11 cellular contexts compared by ENCODE assay signal in the genomic region with DNA sequence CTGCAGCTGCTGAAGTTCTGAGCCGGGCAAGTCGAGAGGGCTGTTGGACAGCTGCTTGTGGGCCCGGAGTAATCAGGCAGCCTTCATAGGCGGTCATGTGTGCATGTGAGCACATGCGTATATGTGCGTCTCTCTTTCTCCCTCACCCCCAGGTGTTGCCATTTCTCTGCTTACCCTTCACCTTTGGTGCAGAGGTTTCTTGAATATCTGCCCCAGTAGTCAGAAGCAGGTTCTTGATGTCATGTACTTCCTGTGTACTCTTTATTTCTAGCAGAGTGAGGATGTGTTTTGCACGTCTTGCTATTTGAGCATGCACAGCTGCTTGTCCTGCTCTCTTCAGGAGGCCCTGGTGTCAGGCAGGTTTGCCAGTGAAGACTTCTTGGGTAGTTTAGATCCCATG. TPM values are rescaled to one million over a fixed set of nuclear protein-coding genes. Genes with fewer than 3 reads are reported as not detected.
DNase-seq lines count a peak whose midpoint lies in the region; ATAC-seq and TF ChIP-seq lines count a peak whose summit lies in the region.
"Had no signal": no experiment of that assay in that cellular context is flagged by ENCODE, and none has a peak within 500 bp of the region (broad histone marks: within the 10 kb centered on the region; RNA-seq: fewer than 3 reads in every experiment).

No MANE protein-coding gene starts in this region.

- peak overlapping the region; percentile 58 for H3K27ac ChIP-seq in CD4-positive, alpha-beta T cell (ENCODE audit: low read depth, low read length)
- peak overlapping the region; percentile 13 for H3K27ac ChIP-seq in lower lobe of right lung
- no peak overlapping the region for H3K27ac ChIP-seq in mesendoderm (ENCODE audit: low read depth, low read length)
- H3K27ac ChIP-seq in aorta (ENCODE audit: low read depth in 1 of 2, low read length in 2 of 2) = no peak overlapping the region
- H3K27ac ChIP-seq: SK-N-MC had no signal

- H2BK120ac ChIP-seq in mesendoderm (ENCODE audit: low read depth, low read length) = no peak overlapping the region

- no peak overlapping the region for H4K5ac ChIP-seq in mesendoderm (ENCODE audit: low read length)

- POLR2A ChIA-PET in CD4-positive, alpha-beta T cell (lab: Charles Lee) = interaction anchor here (0.6 to 5.3 kb wide), 11 partner anchors 9 to 88 kb away, joined by 3 to 53 read pairs (median 7); a partner anchor contains a TSS
- POLR2A ChIA-PET in activated CD8-positive, alpha-beta T cell treated with anti-CD3 and anti-CD28 coated beads, Interleukin-2, amount 10 ng/mL, durations not matched to agents 7 days and 5 days (lab: Charles Lee) = interaction anchor here (0.6 to 2.7 kb wide), 4 partner anchors 10 to 21 kb away, joined by 3 to 20 read pairs (median 3); a partner anchor contains a TSS

- no peaks in the 10 kb centered on the region for H3K79me1 ChIP-seq in mesendoderm (ENCODE audit: low read length)

- intact Hi-C loops in CD4-positive, alpha-beta T cell (cut with DNase I, micrococcal nuclease) = loop anchor here in 1 of 2 experiments (1.0 kb wide), 1 partner anchor 11 kb away; no protein-coding TSS in a partner anchor
- intact Hi-C loops in lower lobe of right lung (cut with DNase I) (no loop called here), aorta (cut with DNase I) (no loop called here)

- peaks cover 64% of the 10 kb centered on the region for H3K36me3 Mint-ChIP-seq in CD4-positive, alpha-beta T cell (ENCODE audit: low read depth)
- H3K36me3 Mint-ChIP-seq in activated CD8-positive, alpha-beta T cell treated with anti-CD3 and anti-CD28 coated beads, Interleukin-2, amount 10 ng/mL, durations not matched to agents 7 days and 5 days (ENCODE audit: low read depth) = peaks cover 59% of the 10 kb centered on the region

- H2BK5ac ChIP-seq in mesendoderm (ENCODE audit: low read length) = no peak overlapping the region

- H3K4me1 Mint-ChIP-seq in CD4-positive, alpha-beta T cell (ENCODE audit: low read depth) = peaks cover 50% of the 10 kb centered on the region
- H3K4me1 Mint-ChIP-seq in activated CD8-positive, alpha-beta T cell treated with anti-CD3 and anti-CD28 coated beads, Interleukin-2, amount 10 ng/mL, durations not matched to agents 7 days and 5 days (ENCODE audit: low read depth) = peaks cover 48% of the 10 kb centered on the region

- no peaks in the 10 kb centered on the region for H3K9me3 ChIP-seq in CD4-positive, alpha-beta T cell (ENCODE audit: control insufficient read depth, low read length)
- H3K9me3 ChIP-seq in lower lobe of right lung (no peaks in the 10 kb centered on the region), aorta (ENCODE audit: control insufficient read depth, low read length) (no peaks in the 10 kb centered on the region)

- ATAC-seq in CD4-positive, alpha-beta T cell (ENCODE audit: poor library complexity) = peak; percentile 94
- peak; percentile 54 for ATAC-seq in GM21576 (IDR thresholded peaks at IDR 0.05; ENCODE audit: unreplicated experiment)
- ATAC-seq in activated CD8-positive, alpha-beta T cell treated with anti-CD3 and anti-CD28 coated beads, Interleukin-2, amount 10 ng/mL, durations not matched to agents 7 days and 5 days = peak; percentile 76
- peak; percentile 14 to 15 for ATAC-seq in lower lobe of right lung
- ATAC-seq in aorta (ENCODE audit: low FRiP score) = no peak
- no peak for ATAC-seq in GM21515 (IDR thresholded peaks at IDR 0.05; ENCODE audit: unreplicated experiment)

- H2BK15ac ChIP-seq in mesendoderm (replicated peaks; ENCODE audit: low read depth) = no peak overlapping the region

- peak in 6 of 10 experiments; percentile 20 to 58 (median 32) for DNase-seq in CD4-positive, alpha-beta T cell
- peak; percentile 51 for DNase-seq in activated CD8-positive, alpha-beta T cell treated with anti-CD3 and anti-CD28 coated beads, Interleukin-2, amount 10 ng/mL, durations not matched to agents 7 days and 5 days
- DNase-seq in lower lobe of right lung = no peak
- DNase-seq in mesendoderm = no peak
- no peak for DNase-seq in aorta
- no peak for DNase-seq in EL
- DNase-seq: NCI-H1048; stimulated activated CD8-positive, alpha-beta memory T cell treated with anti-CD3 and anti-CD28 coated beads, Interleukin-4, amount 100 ng/mL, for 48 hours had no signal

- H3K79me2 ChIP-seq in mesendoderm (ENCODE audit: control insufficient read depth, insufficient read depth, low read length) = no peaks in the 10 kb centered on the region

- H3K4me3 ChIP-seq in lower lobe of right lung (no peak overlapping the region), mesendoderm (ENCODE audit: low read length) (no peak overlapping the region), aorta (ENCODE audit: low read length in 2 of 2) (no peak overlapping the region)
- H3K4me3 ChIP-seq: SK-N-MC had no signal

- no peak overlapping the region for H4K8ac ChIP-seq in mesendoderm (ENCODE audit: low read depth, low read length)

- no peaks in the 10 kb centered on the region for H3K9me3 Mint-ChIP-seq in CD4-positive, alpha-beta T cell
- H3K9me3 Mint-ChIP-seq in activated CD8-positive, alpha-beta T cell treated with anti-CD3 and anti-CD28 coated beads, Interleukin-2, amount 10 ng/mL, durations not matched to agents 7 days and 5 days (ENCODE audit: insufficient read depth) = no peaks in the 10 kb centered on the region

- H3K9ac ChIP-seq in mesendoderm (ENCODE audit: low read length) = no peak overlapping the region

- H3K27me3 ChIP-seq in CD4-positive, alpha-beta T cell (ENCODE audit: control insufficient read depth, insufficient read depth, low read length) = no peaks in the 10 kb centered on the region
- H3K27me3 ChIP-seq in lower lobe of right lung (ENCODE audit: low read depth) = no peaks in the 10 kb centered on the region
- peaks cover 2% of the 10 kb centered on the region for H3K27me3 ChIP-seq in mesendoderm (ENCODE audit: insufficient read depth, low read length, poor library complexity)
- H3K27me3 ChIP-seq in aorta (ENCODE audit: control insufficient read depth in 1 of 2, insufficient read depth in 2 of 2, low read length in 1 of 2) = no peaks in the 10 kb centered on the region

- WGBS in mesendoderm (ENCODE audit: extremely low coverage, insufficient coverage, low lambda C conversion rate) = no CpG with 5 or more reads among the region's 7 CpGs
- 86 to 91% methylated on average over 7 of the region's 7 CpGs for WGBS in aorta, 2 donors

- no peak overlapping the region for H3K23ac ChIP-seq in mesendoderm (ENCODE audit: low read length)

- TF ChIP-seq CTCF in CD4-positive, alpha-beta T cell (IDR thresholded peaks at IDR 0.05) = no peak
- TF ChIP-seq CTCF in lower lobe of right lung (IDR thresholded peaks at IDR 0.05) = no peak

- H3K4ac ChIP-seq in mesendoderm (ENCODE audit: low read depth, low read length) = no peak overlapping the region

- no peak overlapping the region for H3K56ac ChIP-seq in mesendoderm (ENCODE audit: low read length)

- no peak overlapping the region for H3K18ac ChIP-seq in mesendoderm (ENCODE audit: low read length)

- H3K4me3 Mint-ChIP-seq in CD4-positive, alpha-beta T cell = peak overlapping the region; percentile 0
- peak overlapping the region; percentile 21 for H3K4me3 Mint-ChIP-seq in activated CD8-positive, alpha-beta T cell treated with anti-CD3 and anti-CD28 coated beads, Interleukin-2, amount 10 ng/mL, durations not matched to agents 7 days and 5 days

- H3K4me1 ChIP-seq in lower lobe of right lung = no peaks in the 10 kb centered on the region
- no peaks in the 10 kb centered on the region for H3K4me1 ChIP-seq in mesendoderm (ENCODE audit: control insufficient read depth, low read depth, low read length)
- H3K4me1 ChIP-seq in aorta (ENCODE audit: control insufficient read depth in 1 of 2, insufficient read depth in 2 of 2, low read length in 2 of 2) = no peaks in the 10 kb centered on the region

- no peak overlapping the region for H3K4me2 ChIP-seq in mesendoderm (ENCODE audit: low read length)

- H2AK5ac ChIP-seq in mesendoderm (ENCODE audit: low read length) = no peak overlapping the region

- H3K36me3 ChIP-seq in lower lobe of right lung = peaks cover 69% of the 10 kb centered on the region
- H3K36me3 ChIP-seq in mesendoderm (ENCODE audit: control insufficient read depth, insufficient read depth, low read length) = peaks cover 3% of the 10 kb centered on the region
- peaks cover 4 to 15% of the 10 kb centered on the region in 2 donors for H3K36me3 ChIP-seq in aorta (ENCODE audit: control insufficient read depth in 1 of 2, insufficient read depth in 2 of 2, low read length in 1 of 2)

- peak overlapping the region; percentile 93 for H3K27ac Mint-ChIP-seq in CD4-positive, alpha-beta T cell
- H3K27ac Mint-ChIP-seq in activated CD8-positive, alpha-beta T cell treated with anti-CD3 and anti-CD28 coated beads, Interleukin-2, amount 10 ng/mL, durations not matched to agents 7 days and 5 days = peak overlapping the region; percentile 87

- CTCF ChIA-PET in CD4-positive, alpha-beta T cell (lab: Charles Lee) = interaction anchor here (0.7 to 1.4 kb wide), 5 partner anchors 10 to 81 kb away, joined by 3 to 4 read pairs (median 3); a partner anchor contains a TSS
- CTCF ChIA-PET in activated CD8-positive, alpha-beta T cell treated with anti-CD3 and anti-CD28 coated beads, Interleukin-2, amount 10 ng/mL, durations not matched to agents 7 days and 5 days (lab: Charles Lee) = interaction anchor here (1.0 to 3.4 kb wide), 5 partner anchors 9 to 81 kb away, joined by 3 to 20 read pairs (median 13); a partner anchor contains a TSS

- no peaks in the 10 kb centered on the region for H3K27me3 Mint-ChIP-seq in CD4-positive, alpha-beta T cell
- H3K27me3 Mint-ChIP-seq in activated CD8-positive, alpha-beta T cell treated with anti-CD3 and anti-CD28 coated beads, Interleukin-2, amount 10 ng/mL, durations not matched to agents 7 days and 5 days (ENCODE audit: low read depth) = no peaks in the 10 kb centered on the region

RNA-seq across cellular contexts. Expression of a gene that starts 21.2 kb away (rescaled TPM):
- 10 to 100 TPM; 58.5 to 63.5 TPM for total RNA-seq in CD4-positive, alpha-beta T cell
- 10 to 100 TPM; 42.6 to 43.5 TPM for total RNA-seq in activated CD8-positive, alpha-beta T cell treated with anti-CD3 and anti-CD28 coated beads, Interleukin-2, amount 10 ng/mL, durations not matched to agents 7 days and 5 days
- total RNA-seq in lower lobe of right lung (71.7 TPM), aorta (10 to 100 TPM; 10.1 to 12.9 TPM)
- 6.9 TPM for polyA plus RNA-seq in mesendoderm (2013, experiment 1 of 2)
- polyA plus RNA-seq in mesendoderm (2013, experiment 2 of 2) = 6.5 TPM
- 10 to 100 TPM in 1 of 2 donors, 1 to 10 TPM in 1; 2.2 to 20.3 TPM for polyA plus RNA-seq in aorta

Comparison
In these comparisons a context has a peak if more than half of its experiments do, and no peak if none do; other contexts are left out.
1. ATAC-seq: peak in CD4-positive, alpha-beta T cell (single experiment), GM21576 (single experiment), activated CD8-positive, alpha-beta T cell treated with anti-CD3 and anti-CD28 coated beads, Interleukin-2, amount 10 ng/mL, durations not matched to agents 7 days and 5 days (single experiment) and lower lobe of right lung (2 of 2); none in aorta (single experiment) and GM21515 (single experiment).
2. DNase-seq: peak in CD4-positive, alpha-beta T cell (6 of 10) and activated CD8-positive, alpha-beta T cell treated with anti-CD3 and anti-CD28 coated beads, Interleukin-2, amount 10 ng/mL, durations not matched to agents 7 days and 5 days (single experiment); none in lower lobe of right lung (single experiment), mesendoderm (single experiment), aorta (0 of 2) and EL (single experiment).
3. H3K27ac ChIP-seq: peak in CD4-positive, alpha-beta T cell (single experiment) and lower lobe of right lung (single experiment); none in mesendoderm (single experiment) and aorta (0 of 2).